Comparison of ENCODE assay signal across 8 cellular contexts in genomic region chr2:186641807-186642321, GRCh38. TPM values are rescaled to one million over a fixed set of nuclear protein-coding genes. Genes with fewer than 3 reads are reported as not detected.
DNase-seq lines count a peak whose midpoint lies in the region; ATAC-seq and TF ChIP-seq lines count a peak whose summit lies in the region.

No MANE protein-coding gene starts in this region.

- no peak overlapping the region for H3K4me3 Mint-ChIP-seq in neural crest cell

- no peak overlapping the region for H3K9ac ChIP-seq in DND-41 (ENCODE audit: low read depth, low read length)

- peaks cover 10% of the 10 kb centered on the region for H3K36me3 Mint-ChIP-seq in neural crest cell (ENCODE audit: low read depth)

- H3K4me2 ChIP-seq in DND-41 (ENCODE audit: insufficient read depth, low read length), result no peak overlapping the region

- TF ChIP-seq CTCF in DND-41 (IDR thresholded peaks at IDR 0.05; ENCODE audit: borderline replicate concordance, extremely low read depth, low read length, poor library complexity, severe bottlenecking) (peak; percentile 71), fibroblast of mammary gland (conservative IDR thresholded peaks at IDR 0.05; ENCODE audit: control insufficient read depth, insufficient read depth, low read depth, low read length) (peak; percentile 88), neural crest cell (conservative IDR thresholded peaks at IDR 0.05) (peak; percentile 79)

- no peaks in the 10 kb centered on the region for H4K20me1 ChIP-seq in DND-41 (ENCODE audit: insufficient read depth, low read length)

- no peaks in the 10 kb centered on the region for H3K4me1 ChIP-seq in DND-41 (ENCODE audit: insufficient read depth, low read length)

- H3K27me3 ChIP-seq in DND-41 (ENCODE audit: insufficient read depth, low read length, poor library complexity), result no peaks in the 10 kb centered on the region

- no peak overlapping the region for H3K4me3 ChIP-seq in DND-41 (ENCODE audit: low read depth in 1 of 2, low read length in 2 of 2)
- no peak overlapping the region for H3K4me3 ChIP-seq in fibroblast of mammary gland (ENCODE audit: control insufficient read depth, low read depth, low read length)

- no peak overlapping the region for H3K27ac Mint-ChIP-seq in neural crest cell (ENCODE audit: unreplicated experiment)

- H3K9me3 ChIP-seq in DND-41 (ENCODE audit: insufficient read depth, low read length, severe bottlenecking), result no peaks in the 10 kb centered on the region

- no peaks in the 10 kb centered on the region for H3K79me2 ChIP-seq in DND-41 (ENCODE audit: insufficient read depth, low read length)

- no peak overlapping the region for H3K27ac ChIP-seq in DND-41 (ENCODE audit: low read length)

- peaks cover 12% of the 10 kb centered on the region; the same call in 1 of the 2 replicates for H3K36me3 ChIP-seq in DND-41 (ENCODE audit: insufficient read depth, low read length)

- ATAC-seq in DND-41 (ENCODE audit: insufficient read depth, low read depth) (peak; percentile 86), GM19324 (IDR thresholded peaks at IDR 0.05; ENCODE audit: low FRiP score, unreplicated experiment) (peak; percentile 89), HG03135 (IDR thresholded peaks at IDR 0.05; ENCODE audit: unreplicated experiment) (peak; percentile 81)

- H3K27me3 Mint-ChIP-seq in neural crest cell (ENCODE audit: low read depth), result no peaks in the 10 kb centered on the region

- H3K4me1 Mint-ChIP-seq in neural crest cell, result no peaks in the 10 kb centered on the region

- DNase-seq in DND-41 (peak; percentile 30), NCI-H2171 treated with DMSO at 0.1 percent for 48 hours (lab: John Stamatoyannopoulos, UW) (peak; percentile 69), fibroblast of mammary gland (ENCODE audit: low read depth) (peak; percentile 79), neural crest cell (ENCODE audit: low read depth, low spot score) (peak; percentile 9), HK-2 (ENCODE audit: unreplicated experiment) (no peak)
- DNase-seq in activated CD4-positive, alpha-beta T cell treated with anti-CD3 and anti-CD28 coated beads for 48 hours, result peak; percentile 20

- no peaks in the 10 kb centered on the region for H3K9me3 Mint-ChIP-seq in neural crest cell

- no peak overlapping the region for H2AFZ ChIP-seq in DND-41 (ENCODE audit: low read depth, low read length)

RNA-seq across cellular contexts. Expression of gene FAM171B, which starts 52.0 kb away (rescaled TPM):
- total RNA-seq in neural crest cell, result 11.1 and 13.2 TPM in 2 replicates

RNA-seq across cellular contexts. Expression of gene ITGAV, which starts 52.0 kb away (rescaled TPM):
- total RNA-seq in neural crest cell, result 46.8 and 50.3 TPM in 2 replicates
